ENCODE assay signal across 8 cellular contexts in genomic region chr5:54469655-54470054, GRCh38. TPM values are rescaled to one million over a fixed set of nuclear protein-coding genes. Genes with fewer than 3 reads are reported as not detected.
DNase-seq lines count a peak whose midpoint lies in the region; ATAC-seq, FAIRE-seq and TF ChIP-seq lines count a peak whose summit lies in the region.

No MANE protein-coding gene starts in this region.

- ATAC-seq in HepG2 (no peak), HG03196 (IDR thresholded peaks at IDR 0.05; ENCODE audit: unreplicated experiment) (peak; percentile 60)

- BruUV-seq in HepG2 (replicated peaks; lab: Mats Ljungman, UMichigan), result no TSS peak

- intact Hi-C loops in HepG2 (cut with micrococcal nuclease; ENCODE audit: unreplicated experiment), result no loop called here

- H3K4me1 ChIP-seq in liver (ENCODE audit: control insufficient read depth in 4 of 4, insufficient read depth in 4 of 4, low read length in 3 of 4) (no peaks in the 10 kb centered on the region), HepG2 (ENCODE audit: insufficient read depth, low read length) (no peaks in the 10 kb centered on the region), duodenal mucosa (ENCODE audit: control insufficient read depth in 1 of 2, insufficient read depth in 2 of 2, low read length in 2 of 2) (peaks cover 5 to 7% of the 10 kb centered on the region in 2 donors), suprapubic skin (peaks cover 4% of the 10 kb centered on the region)

- FAIRE-seq in HepG2 (lab: Jason Lieb, UNC), result no peak

- no peaks in the 10 kb centered on the region for H3K79me2 ChIP-seq in HepG2 (ENCODE audit: insufficient read depth, low read length)

- H3K4me3 ChIP-seq in liver (ENCODE audit: low read depth in 1 of 3, low read length in 3 of 3) (peak overlapping the region in 2 of 3 donors; percentile 1 to 20), HepG2 (replicated peaks in 1 of 3; ENCODE audit: insufficient read depth in 1 of 3, low read depth in 2 of 3, low read length in 3 of 3) (no peak overlapping the region), duodenal mucosa (ENCODE audit: low read depth in 1 of 2, low read length in 2 of 2) (peak overlapping the region; percentile 13 to 51), suprapubic skin (peak overlapping the region; percentile 16)

- H3K36me3 ChIP-seq in liver (ENCODE audit: control insufficient read depth in 4 of 4, insufficient read depth in 3 of 4, low read depth in 1 of 4, low read length in 3 of 4) (no peaks in the 10 kb centered on the region), HepG2 (replicated peaks in 1 of 2; ENCODE audit: control insufficient read depth in 1 of 2, insufficient read depth in 2 of 2, low read length in 2 of 2) (no peaks in the 10 kb centered on the region), duodenal mucosa (ENCODE audit: control insufficient read depth in 1 of 2, insufficient read depth in 2 of 2, low read length in 2 of 2) (no peaks in the 10 kb centered on the region), suprapubic skin (no peaks in the 10 kb centered on the region)

- H3K27ac ChIP-seq in liver (ENCODE audit: low read depth in 1 of 2, low read length in 2 of 2) (peak overlapping the region in 1 of 2 donors; percentile 32), HepG2 (ENCODE audit: extremely low read length, insufficient read depth, low read length) (no peak overlapping the region), duodenal mucosa (ENCODE audit: low read depth, low read length) (no peak overlapping the region), suprapubic skin (peak overlapping the region; percentile 44)

- no peak for TF ChIP-seq CTCF in liver (IDR thresholded peaks at IDR 0.05; ENCODE audit: low read depth, low read length, missing input control)
- TF ChIP-seq CTCF in HepG2 (CRISPR knock-in tag; IDR thresholded peaks at IDR 0.05), result no peak
- no peak for TF ChIP-seq CTCF in suprapubic skin (IDR thresholded peaks at IDR 0.05)

- TF ChIP-seq EP300 in HepG2 (IDR thresholded peaks at IDR 0.05; ENCODE audit: low read depth in 2 of 2, low read length in 2 of 2) (no peak), HepG2 (CRISPR knock-in tag; IDR thresholded peaks at IDR 0.05; ENCODE audit: borderline replicate concordance) (no peak), suprapubic skin (IDR thresholded peaks at IDR 0.05) (no peak)

- in situ Hi-C loops in HepG2 (cut with HindIII; ENCODE audit: extremely low pct_ligation_motif_present, low pct_unique_long_range_greater_than_20kb), result no loop called here

- TF ChIP-seq RAD21 in liver (IDR thresholded peaks at IDR 0.05), result no peak
- TF ChIP-seq RAD21 in HepG2 (CRISPR knock-in tag; IDR thresholded peaks at IDR 0.05), result no peak

- no peak overlapping the region for H2AFZ ChIP-seq in HepG2 (ENCODE audit: low read length)

- no peaks in the 10 kb centered on the region for H3K9me3 ChIP-seq in liver (ENCODE audit: control insufficient read depth in 4 of 4, low read length in 3 of 4)
- H3K9me3 ChIP-seq in HepG2 (ENCODE audit: low read length), result no peaks in the 10 kb centered on the region
- H3K9me3 ChIP-seq in duodenal mucosa (ENCODE audit: control insufficient read depth in 1 of 2, low read length in 2 of 2), result no peaks in the 10 kb centered on the region
- no peaks in the 10 kb centered on the region for H3K9me3 ChIP-seq in suprapubic skin

- CTCF ChIA-PET in HepG2 (lab: Yijun Ruan, JAX; ENCODE audit: low intra/inter-chr PET ratio, low total read pairs), result no interaction called here

- no peak for DNase-seq in HepG2 (ENCODE audit: low spot score)
- no peak for DNase-seq in suprapubic skin (ENCODE audit: low spot score in 2 of 2)
- no peak for DNase-seq in nucleus accumbens (lab: John Stamatoyannopoulos, UW)
- DNase-seq in activated CD4-positive, alpha-beta T cell treated with anti-CD3 and anti-CD28 coated beads for 48 hours, result no peak
- no peak for DNase-seq in 8988T

- no peaks in the 10 kb centered on the region for H4K20me1 ChIP-seq in HepG2 (ENCODE audit: insufficient read depth, low read length)

- 23% methylated on average over 3 of the region's 3 CpGs for WGBS in liver
- 5% methylated on average over 3 of the region's 3 CpGs for WGBS in HepG2 (ENCODE audit: low lambda C conversion rate)
- WGBS in suprapubic skin, result 51% methylated on average over 3 of the region's 3 CpGs

- POLR2A ChIA-PET in HepG2 (lab: Yijun Ruan, JAX), result no interaction called here

- no peak overlapping the region for H3K4me2 ChIP-seq in HepG2 (ENCODE audit: low read depth, low read length)

- H3K9ac ChIP-seq in liver (ENCODE audit: low read depth in 1 of 2, low read length in 2 of 2) (peak overlapping the region; percentile 27 to 60), HepG2 (ENCODE audit: insufficient read depth, low read depth, low read length) (no peak overlapping the region), duodenal mucosa (ENCODE audit: low read depth in 1 of 2, low read length in 2 of 2) (peak overlapping the region in 1 of 2 donors; percentile 39)

- TF ChIP-seq POLR2A in HepG2 (IDR thresholded peaks at IDR 0.05; ENCODE audit: insufficient read depth in 1 of 2, low read depth in 2 of 2, low read length in 2 of 2), result no peak
- no peak for TF ChIP-seq POLR2A in suprapubic skin (IDR thresholded peaks at IDR 0.05)

- no peaks in the 10 kb centered on the region for H3K27me3 ChIP-seq in liver (ENCODE audit: control insufficient read depth in 4 of 4, insufficient read depth in 4 of 4, low read length in 3 of 4)
- no peaks in the 10 kb centered on the region for H3K27me3 ChIP-seq in HepG2 (ENCODE audit: control insufficient read depth in 1 of 2, insufficient read depth in 2 of 2, low read length in 2 of 2)
- H3K27me3 ChIP-seq in duodenal mucosa (ENCODE audit: control insufficient read depth in 1 of 2, insufficient read depth in 2 of 2, low read length in 2 of 2), result no peaks in the 10 kb centered on the region
- H3K27me3 ChIP-seq in suprapubic skin, result no peaks in the 10 kb centered on the region

TF ChIP-seq in liver, 16 proteins besides CTCF, POLR2A, EP300 and RAD21 (continues in another document):
- TF ChIP-seq SP1 (IDR thresholded peaks at IDR 0.05), result peak; percentile 9

TF ChIP-seq in HepG2, 621 proteins besides CTCF, POLR2A, EP300 and RAD21 (continues in another document):
- no peak for TF ChIP-seq WIZ (CRISPR knock-in tag; IDR thresholded peaks at IDR 0.05)

RNA-seq across cellular contexts. Expression of gene HSPB3, which starts 14.2 kb away (rescaled TPM):
- total RNA-seq in liver, result under 1 TPM in 1 of 2 donors, not detected in 1; 0.17 TPM
- not detected for polyA plus RNA-seq in liver
- not detected in 2 replicates for total RNA-seq in HepG2 (2016; rRNA removed; fragmentation: Illumina TruSeq; extraction: Trizol)
- total RNA-seq in HepG2 (2016; cell fraction: cytosol; rRNA removed; fragmentation: Illumina TruSeq; extraction: Trizol; ENCODE audit: low read depth), result not detected in 2 replicates
- total RNA-seq in HepG2 (2016; cell fraction: insoluble cytoplasmic fraction; rRNA removed; fragmentation: Illumina TruSeq; extraction: Trizol), result not detected in 2 replicates
- not detected in 2 replicates for total RNA-seq in HepG2 (2016; cell fraction: membrane; rRNA removed; fragmentation: Illumina TruSeq; extraction: Trizol)
- total RNA-seq in HepG2 (2016; cell fraction: nucleus; rRNA removed; fragmentation: Illumina TruSeq; extraction: Trizol), result not detected in 2 replicates
- not detected in 2 replicates for polyA plus RNA-seq in HepG2 (2011; rRNA removed)
- polyA plus RNA-seq in HepG2 (2011; cell fraction: cytosol; rRNA removed), result not detected in 2 replicates
- not detected in 2 replicates for polyA plus RNA-seq in HepG2 (2011; cell fraction: nucleus; rRNA removed)
- polyA plus RNA-seq in HepG2 (2012), result not detected in 2 replicates
- not detected in 2 replicates for polyA plus RNA-seq in HepG2 (2016; cell fraction: cytosol; fragmentation: Illumina TruSeq; extraction: Trizol; ENCODE audit: low read depth)
- not detected in 2 replicates for polyA plus RNA-seq in HepG2 (2016; cell fraction: insoluble cytoplasmic fraction; fragmentation: Illumina TruSeq; extraction: Trizol; ENCODE audit: low read depth)
- polyA plus RNA-seq in HepG2 (2016; cell fraction: membrane; fragmentation: Illumina TruSeq; extraction: Trizol; ENCODE audit: low read depth), result not detected in 2 replicates
- not detected in 2 replicates for polyA plus RNA-seq in HepG2 (2016; cell fraction: nucleus; fragmentation: Illumina TruSeq; extraction: Trizol; ENCODE audit: insufficient read depth, low read depth)
- polyA minus RNA-seq in HepG2 (2011; rRNA and poly(A)+ RNA removed; ENCODE audit: low replicate concordance), result not detected in 2 replicates
- not detected in 2 replicates for polyA minus RNA-seq in HepG2 (2011; cell fraction: cytosol; rRNA and poly(A)+ RNA removed)
- not detected in 2 replicates for polyA minus RNA-seq in HepG2 (2011; cell fraction: nucleus; rRNA and poly(A)+ RNA removed)
- total RNA-seq in suprapubic skin, result 1 to 10 TPM in 2 of 4 donors, not detected in 2; 1.1 to 2.0 TPM

RNA-seq across cellular contexts. Expression of gene SNX18, which starts 47.9 kb away (rescaled TPM):
- total RNA-seq in liver (10 to 100 TPM; 15.4 to 32.5 TPM), HepG2 (2016; rRNA removed; fragmentation: Illumina TruSeq; extraction: Trizol) (6.0 and 6.2 TPM in 2 replicates), suprapubic skin (10 to 100 TPM; 17.9 to 43.2 (median 24.4) TPM)
- polyA plus RNA-seq in liver (1 to 10 TPM; 4.9 to 9.7 TPM), HepG2 (2011; rRNA removed) (2.3 and 2.7 TPM in 2 replicates)
- total RNA-seq in HepG2 (2016; cell fraction: cytosol; rRNA removed; fragmentation: Illumina TruSeq; extraction: Trizol; ENCODE audit: low read depth), result 0.81 and 0.88 TPM in 2 replicates
- 5.6 and 5.9 TPM in 2 replicates for total RNA-seq in HepG2 (2016; cell fraction: insoluble cytoplasmic fraction; rRNA removed; fragmentation: Illumina TruSeq; extraction: Trizol)
- total RNA-seq in HepG2 (2016; cell fraction: membrane; rRNA removed; fragmentation: Illumina TruSeq; extraction: Trizol), result 4.7 and 5.3 TPM in 2 replicates
- total RNA-seq in HepG2 (2016; cell fraction: nucleus; rRNA removed; fragmentation: Illumina TruSeq; extraction: Trizol), result 5.4 and 5.5 TPM in 2 replicates
- 2.0 and 3.0 TPM in 2 replicates for polyA plus RNA-seq in HepG2 (2011; cell fraction: cytosol; rRNA removed)
- polyA plus RNA-seq in HepG2 (2011; cell fraction: nucleus; rRNA removed), result 3.4 and 3.8 TPM in 2 replicates
- 2.5 and 3.2 TPM in 2 replicates for polyA plus RNA-seq in HepG2 (2012)
- polyA plus RNA-seq in HepG2 (2016; cell fraction: cytosol; fragmentation: Illumina TruSeq; extraction: Trizol; ENCODE audit: low read depth), result 0.60 and 0.81 TPM in 2 replicates
- polyA plus RNA-seq in HepG2 (2016; cell fraction: insoluble cytoplasmic fraction; fragmentation: Illumina TruSeq; extraction: Trizol; ENCODE audit: low read depth), result 6.8 and 8.2 TPM in 2 replicates
- polyA plus RNA-seq in HepG2 (2016; cell fraction: membrane; fragmentation: Illumina TruSeq; extraction: Trizol; ENCODE audit: low read depth), result 3.2 and 4.0 TPM in 2 replicates
- 4.1 and 5.1 TPM in 2 replicates for polyA plus RNA-seq in HepG2 (2016; cell fraction: nucleus; fragmentation: Illumina TruSeq; extraction: Trizol; ENCODE audit: insufficient read depth, low read depth)
- polyA minus RNA-seq in HepG2 (2011; rRNA and poly(A)+ RNA removed; ENCODE audit: low replicate concordance), result 6.5 and 11.0 TPM in 2 replicates
- 6.8 and 6.9 TPM in 2 replicates for polyA minus RNA-seq in HepG2 (2011; cell fraction: cytosol; rRNA and poly(A)+ RNA removed)
- 10.2 and 10.8 TPM in 2 replicates for polyA minus RNA-seq in HepG2 (2011; cell fraction: nucleus; rRNA and poly(A)+ RNA removed)

Comparison
In these comparisons a context has a peak if more than half of its experiments do, and no peak if none do; other contexts are left out.
1. H3K4me3 ChIP-seq: peak in liver (2 of 3), duodenal mucosa (2 of 2) and suprapubic skin (single experiment); none in HepG2 (0 of 3).